Comparison of ENCODE assay signal across 16 cellular contexts in the genomic region with DNA sequence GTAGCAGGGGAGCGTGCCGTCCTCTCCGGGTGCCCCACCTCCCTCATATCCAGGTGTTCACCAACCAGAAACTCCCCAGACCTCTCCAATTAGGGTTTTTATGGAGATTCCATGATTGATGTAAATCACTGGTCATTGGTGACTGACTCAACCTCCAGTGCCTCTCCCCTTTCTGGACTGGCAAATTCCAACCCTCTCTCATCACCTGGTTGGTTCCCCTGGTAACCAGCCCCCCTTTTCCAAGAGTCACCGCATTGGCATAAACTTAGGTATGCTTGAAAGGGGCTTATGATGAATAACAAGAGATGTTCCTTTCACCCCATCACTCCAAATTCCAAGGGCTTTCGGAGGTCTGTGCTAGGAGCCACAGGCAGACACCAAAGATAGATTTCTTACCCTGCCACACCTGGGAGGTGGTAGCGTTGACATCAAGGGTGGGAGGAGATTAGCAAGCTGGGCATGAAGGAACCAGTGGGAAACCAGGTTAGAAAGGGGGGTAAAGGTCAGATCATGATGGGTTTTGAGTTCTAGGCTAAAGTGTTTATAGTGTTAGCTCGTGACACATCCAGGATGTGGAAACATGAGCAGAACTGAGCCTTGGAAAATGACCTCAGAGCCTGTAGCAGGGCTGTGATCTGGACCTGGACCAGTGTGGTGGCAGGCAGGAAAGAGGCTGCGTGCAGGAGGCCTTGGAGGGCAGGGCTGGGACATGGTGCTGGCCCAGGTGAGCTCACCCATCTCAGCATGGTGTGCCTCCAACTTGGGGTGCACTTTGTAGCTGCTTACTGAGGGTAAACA. TPM values are rescaled to one million over a fixed set of nuclear protein-coding genes. Genes with fewer than 3 reads are reported as not detected.
A peak's percentile ranks its signal among the peaks of the same experiment; 100 is the strongest.
DNase-seq lines count a peak whose midpoint lies in the region; ATAC-seq, FAIRE-seq and TF ChIP-seq lines count a peak whose summit lies in the region.
"Had no signal": no experiment of that assay in that cellular context is flagged by ENCODE, and none has a peak within 500 bp of the region (broad histone marks: within the 10 kb centered on the region; RNA-seq: fewer than 3 reads in every experiment).

No MANE protein-coding gene starts in this region.

- intact Hi-C loops in mucosa of descending colon (cut with DNase I, micrococcal nuclease), result no loop called here
- intact Hi-C loops in CD4-positive, alpha-beta memory T cell (cut with micrococcal nuclease), result no loop called here

- CTCF ChIA-PET in CD4-positive, alpha-beta memory T cell (lab: Charles Lee; ENCODE audit: partially characterized antibody), result no interaction called here

- H3K27me3 Mint-ChIP-seq in CD4-positive, alpha-beta memory T cell, result no peaks in the 10 kb centered on the region

- H3K27ac Mint-ChIP-seq in CD4-positive, alpha-beta memory T cell, result peak overlapping the region in 3 of 7 donors; percentile 2 to 52 (median 31)

- 68 to 85% (median 73%) methylated on average over 8 of the region's 8 CpGs for WGBS in small intestine, 3 donors

- no peaks in the 10 kb centered on the region for H3K9me3 Mint-ChIP-seq in CD4-positive, alpha-beta memory T cell

- peak; percentile 12 for DNase-seq in ELR (ENCODE audit: low read depth)
- peak; percentile 67 for DNase-seq in NCI-H226
- DNase-seq in astrocyte of the spinal cord (ENCODE audit: low read depth, low spot score), result peak; percentile 34
- no peak for DNase-seq in mucosa of descending colon
- no peak for DNase-seq in medulla oblongata (ENCODE audit: extremely low spot score)
- DNase-seq in CD4-positive, alpha-beta memory T cell, result no peak
- DNase-seq in small intestine, result no peak
- DNase-seq: activated CD4-positive, alpha-beta T cell treated with anti-CD3 and anti-CD28 coated beads, Interleukin-2, amount 50 U/mL, for 4 hours; GF-D8; left ventricle myocardium inferior; stimulated activated CD4-positive, alpha-beta T cell treated with anti-CD3 and anti-CD28 coated beads, Interleukin-1b, Interleukin-23, amount 100 ng/mL, for 48 hours; uterus had no signal

- POLR2A ChIA-PET in CD4-positive, alpha-beta memory T cell (lab: Charles Lee; ENCODE audit: partially characterized antibody), result no interaction called here

- H3K4me1 ChIP-seq in mucosa of descending colon (ENCODE audit: low read depth) (no peaks in the 10 kb centered on the region), small intestine (ENCODE audit: control insufficient read depth in 2 of 2, insufficient read depth in 1 of 2, low read depth in 1 of 2, low read length in 1 of 2) (peaks cover 0 to 3% of the 10 kb centered on the region in 2 donors)
- H3K4me1 ChIP-seq in CD4-positive, alpha-beta memory T cell (ENCODE audit: insufficient read depth, low read length), result no peaks in the 10 kb centered on the region

- no peaks in the 10 kb centered on the region for H3K36me3 ChIP-seq in mucosa of descending colon (ENCODE audit: low read depth)
- no peaks in the 10 kb centered on the region for H3K36me3 ChIP-seq in CD4-positive, alpha-beta memory T cell (ENCODE audit: insufficient read depth, low read length)
- H3K36me3 ChIP-seq in small intestine (ENCODE audit: control insufficient read depth in 2 of 2, insufficient read depth in 2 of 2, low read length in 2 of 2), result no peaks in the 10 kb centered on the region
- H3K36me3 ChIP-seq: gastroesophageal sphincter, left ventricle myocardium inferior, uterus had no signal

- FAIRE-seq in small intestine (lab: Jason Lieb, UNC), result no peak
- FAIRE-seq: GM12891 had no signal

- in situ Hi-C loops in astrocyte of the spinal cord (cut with HindIII; ENCODE audit: low sequenced_read_pairs), result no loop called here

- no peaks in the 10 kb centered on the region for H3K9me3 ChIP-seq in mucosa of descending colon
- no peaks in the 10 kb centered on the region for H3K9me3 ChIP-seq in CD4-positive, alpha-beta memory T cell (ENCODE audit: control insufficient read depth in 1 of 2, low read length in 2 of 2)
- H3K9me3 ChIP-seq in small intestine (ENCODE audit: control insufficient read depth, low read depth), result no peaks in the 10 kb centered on the region
- H3K9me3 ChIP-seq: gastroesophageal sphincter, left ventricle myocardium inferior, uterus had no signal

- H3K27ac ChIP-seq in CD4-positive, alpha-beta memory T cell (ENCODE audit: low read depth, low read length), result no peak overlapping the region
- H3K27ac ChIP-seq in small intestine (ENCODE audit: low read depth in 1 of 2, low read length in 1 of 2), result no peak overlapping the region
- H3K27ac ChIP-seq: left ventricle myocardium inferior, uterus had no signal

- H3K4me3 ChIP-seq in astrocyte of the spinal cord (ENCODE audit: low read depth, low read length) (no peak overlapping the region), mucosa of descending colon (no peak overlapping the region), small intestine (ENCODE audit: low read depth in 1 of 2, low read length in 2 of 2) (no peak overlapping the region)
- H3K4me3 ChIP-seq in CD4-positive, alpha-beta memory T cell (ENCODE audit: low read length in 2 of 2), result no peak overlapping the region
- H3K4me3 ChIP-seq: gastroesophageal sphincter, left ventricle myocardium inferior, uterus had no signal

- no peaks in the 10 kb centered on the region for H3K27me3 ChIP-seq in CD4-positive, alpha-beta memory T cell (ENCODE audit: insufficient read depth, low read length)
- no peaks in the 10 kb centered on the region for H3K27me3 ChIP-seq in small intestine (ENCODE audit: control insufficient read depth in 2 of 2, insufficient read depth in 2 of 2, low read length in 2 of 2)
- H3K27me3 ChIP-seq: gastroesophageal sphincter, uterus had no signal

- peak; percentile 62 for ATAC-seq in mucosa of descending colon
- no peak for ATAC-seq in HG03159 (IDR thresholded peaks at IDR 0.05; ENCODE audit: unreplicated experiment)
- ATAC-seq: gastroesophageal sphincter, sciatic nerve had no signal

- H3K36me3 Mint-ChIP-seq in CD4-positive, alpha-beta memory T cell, result peaks cover 0 to 10% of the 10 kb centered on the region in 2 donors

- TF ChIP-seq CTCF in astrocyte of the spinal cord (IDR thresholded peaks at IDR 0.05; ENCODE audit: low read depth, low read length) (no peak), mucosa of descending colon (IDR thresholded peaks at IDR 0.05) (no peak)

- H3K4me1 Mint-ChIP-seq in CD4-positive, alpha-beta memory T cell, result peaks cover 17 to 40% (median 29%) of the 10 kb centered on the region in 4 donors

- no peak overlapping the region for H3K4me3 Mint-ChIP-seq in CD4-positive, alpha-beta memory T cell

RNA-seq across cellular contexts. Expression of gene CAMK1D, which starts 45.1 kb away (rescaled TPM):
- total RNA-seq in mucosa of descending colon, result 10 to 100 TPM; 20.6 to 48.5 (median 32.8) TPM
- total RNA-seq in CD4-positive, alpha-beta memory T cell, result 10 to 100 TPM; 21.9 to 22.2 TPM
- 10 to 100 TPM in 1 of 2 donors, 1 to 10 TPM in 1; 5.2 to 17.0 TPM for polyA plus RNA-seq in CD4-positive, alpha-beta memory T cell
- 1 to 10 TPM in 2 of 3 donors, under 1 TPM in 1; 0.45 to 6.1 (median 1.6) TPM for polyA plus RNA-seq in small intestine

Comparison
In these comparisons a context has a peak if more than half of its experiments do, and no peak if none do; other contexts are left out.
1. DNase-seq: peak in ELR (single experiment), NCI-H226 (single experiment) and astrocyte of the spinal cord (single experiment); none in mucosa of descending colon (0 of 3), medulla oblongata (single experiment), CD4-positive, alpha-beta memory T cell (0 of 5) and small intestine (single experiment).